8 cellular contexts compared by ENCODE assay signal in genomic region chr4:3292571-3293409, GRCh38. TPM values are rescaled to one million over a fixed set of nuclear protein-coding genes. Genes with fewer than 3 reads are reported as not detected.
DNase-seq lines count a peak whose midpoint lies in the region; TF ChIP-seq lines count a peak whose summit lies in the region.

TSS of gene RGS12 (plus strand) at chr4:3293021. CDS start at chr4:3316171, 23,150 bp downstream.

- H3K4me2 ChIP-seq in MM.1S (ENCODE audit: low read depth, low read length), result peak within 1 kb of the TSS; percentile 96

- peak within 1 kb of the TSS; percentile 29; the same call in 1 of the 2 replicates for H3K27ac ChIP-seq in MM.1S (ENCODE audit: low read length)

- H3K79me2 ChIP-seq in MM.1S (ENCODE audit: low read length), result peaks cover 9% of the 10 kb centered on the region

- peaks cover 5% of the 10 kb centered on the region; the same call in 1 of the 2 replicates for H3K4me1 ChIP-seq in MM.1S (ENCODE audit: low read length)

- peak within 1 kb of the TSS; percentile 72 for H3K4me3 ChIP-seq in H7 (ENCODE audit: insufficient read depth, low read depth, low read length)
- H3K4me3 ChIP-seq in MM.1S (ENCODE audit: low read length), result peak within 1 kb of the TSS; percentile 91

- H3K9me3 ChIP-seq in MM.1S (replicated peaks; ENCODE audit: insufficient read depth, low read length), result no peaks in the 10 kb centered on the region

- H4K20me1 ChIP-seq in MM.1S (ENCODE audit: insufficient read depth, low read length), result no peaks in the 10 kb centered on the region

- TF ChIP-seq CTCF in MM.1S (IDR thresholded peaks at IDR 0.05; ENCODE audit: low read length) (no peak), subcutaneous adipose tissue (IDR thresholded peaks at IDR 0.05; ENCODE audit: low read depth) (no peak)

- peak within 1 kb of the TSS; percentile 73 for H3K9ac ChIP-seq in MM.1S (ENCODE audit: low read length)

- H3K27me3 ChIP-seq in H7 (ENCODE audit: control insufficient read depth, insufficient read depth, low read length) (peaks cover 14% of the 10 kb centered on the region), MM.1S (replicated peaks; ENCODE audit: insufficient read depth, low read length) (no peaks in the 10 kb centered on the region)

- H3K36me3 ChIP-seq in H7 (replicated peaks; ENCODE audit: control insufficient read depth, insufficient read depth, low read length) (no peaks in the 10 kb centered on the region), MM.1S (replicated peaks; ENCODE audit: insufficient read depth, low read length) (no peaks in the 10 kb centered on the region)

- no peaks in the 10 kb centered on the region for H3K9me2 ChIP-seq in MM.1S (replicated peaks; ENCODE audit: insufficient read depth, low read length)

- peak within 1 kb of the TSS; percentile 99 for H2AFZ ChIP-seq in MM.1S (ENCODE audit: low read length)

- no peaks in the 10 kb centered on the region for H3F3A ChIP-seq in MM.1S (ENCODE audit: insufficient read depth, low read length)

- peak; percentile 51 for DNase-seq in DMS79 treated with DMSO at 0.1 percent for 48 hours (lab: John Stamatoyannopoulos, UW)
- peak; percentile 100 for DNase-seq in H7
- DNase-seq in MM.1S, result peak; percentile 92
- DNase-seq in SK-N-DZ (ENCODE audit: low spot score), result peak; percentile 88
- peak; percentile 92 for DNase-seq in activated naive CD4-positive, alpha-beta T cell treated with anti-CD3 and anti-CD28 coated beads, Interleukin-2, amount 50 U/mL, for 16 hours
- DNase-seq in germinal center (ENCODE audit: low spot score), result peak; percentile 97
- DNase-seq in non-pigmented ciliary epithelial cell (ENCODE audit: low read depth), result peak; percentile 53

RNA-seq across cellular contexts. Expression of gene RGS12, which starts in this region (rescaled TPM):
- 18.7 and 19.7 TPM in 2 replicates for total RNA-seq in H7 (2014; rRNA removed; shearing (Covaris generic))
- polyA plus RNA-seq in SK-N-DZ (2014; cell fraction: cytosol; rRNA removed), result 29.6 and 37.0 TPM in 2 replicates
- polyA plus RNA-seq in SK-N-DZ (2014; cell fraction: nucleus; rRNA removed), result 54.3 and 245 TPM in 2 replicates
- total RNA-seq in subcutaneous adipose tissue, result 10 to 100 TPM; 20.4 to 86.1 (median 34.1) TPM

Comparison
In these comparisons a context has a peak if more than half of its experiments do, and no peak if none do; other contexts are left out.
1. Peak in every context shown above with its lines: DNase-seq, H3K4me3 ChIP-seq and H3K27ac ChIP-seq.